ENCODE assay signal across 8 cellular contexts in the genomic region with DNA sequence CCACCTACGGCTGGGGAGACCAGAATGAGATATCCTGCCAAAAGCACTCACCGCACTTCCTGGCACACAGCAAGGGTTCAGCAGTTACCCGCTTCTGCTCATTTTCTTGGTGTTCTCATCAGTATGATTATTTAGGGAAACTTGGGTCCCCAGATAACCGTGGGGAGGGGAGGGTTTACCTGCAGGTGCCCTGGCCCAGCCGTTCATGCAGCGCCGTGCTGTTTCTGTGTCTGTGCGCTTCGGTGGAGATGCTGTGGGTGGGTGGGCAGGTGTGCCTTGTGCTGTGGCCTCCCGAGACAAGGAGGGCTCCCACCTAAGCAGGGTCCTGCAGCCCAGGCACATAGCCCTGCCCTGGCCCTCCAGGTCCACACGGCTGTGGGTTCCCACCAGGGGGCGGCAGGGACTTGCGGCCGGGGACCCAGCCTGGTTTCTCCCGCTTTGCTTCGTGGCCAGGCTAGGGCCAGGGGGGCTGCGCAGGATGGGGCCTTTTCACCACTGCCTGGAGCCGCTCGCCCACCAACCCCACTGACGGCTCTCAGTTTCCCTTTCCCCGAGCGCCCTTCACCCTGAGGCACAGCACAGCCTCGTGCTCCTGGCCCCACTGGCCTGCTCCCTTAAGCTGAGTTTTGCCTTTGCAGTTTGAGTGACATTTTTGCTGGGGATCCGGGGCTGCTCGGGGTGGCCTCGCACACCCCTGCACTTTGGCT.
DNase-seq lines count a peak whose midpoint lies in the region; ATAC-seq, FAIRE-seq and TF ChIP-seq lines count a peak whose summit lies in the region.

No MANE protein-coding gene starts in this region.

- H2AFZ ChIP-seq in astrocyte (ENCODE audit: low read depth, low read length): peak overlapping the region; percentile 26

- no peak overlapping the region for H3K9ac ChIP-seq in astrocyte (ENCODE audit: low read length)

- peaks cover 5% of the 10 kb centered on the region for H3K27me3 Mint-ChIP-seq in astrocyte (ENCODE audit: low read depth, unreplicated experiment)

- H3K36me3 ChIP-seq in astrocyte (ENCODE audit: insufficient read depth, low read length): no peaks in the 10 kb centered on the region

- ATAC-seq in HG02973 (IDR thresholded peaks at IDR 0.05; ENCODE audit: unreplicated experiment) (peak; percentile 38), HG03571 (IDR thresholded peaks at IDR 0.05; ENCODE audit: unreplicated experiment) (no peak)

- no peaks in the 10 kb centered on the region for H3K9me3 Mint-ChIP-seq in astrocyte (ENCODE audit: unreplicated experiment)

- TF ChIP-seq CTCF in GM12873 (IDR thresholded peaks at IDR 0.05; ENCODE audit: insufficient read depth, low read depth, low read length, missing control alignments) (peak; percentile 85), astrocyte (IDR thresholded peaks at IDR 0.05; ENCODE audit: insufficient read depth, low read depth, low read length) (peak; percentile 30)

- no peaks in the 10 kb centered on the region for H3K9me3 ChIP-seq in astrocyte (ENCODE audit: insufficient read depth, low read depth, low read length)

- H3K4me2 ChIP-seq in astrocyte (ENCODE audit: low read length): no peak overlapping the region

- DNase-seq in T-helper 2 cell (peak; percentile 44 to 60 (median 51)), astrocyte (ENCODE audit: low read depth) (no peak), iPS-NIHi7 (ENCODE audit: extremely low spot score) (peak; percentile 88), dedifferentiated amniotic fluid mesenchymal stem cell (ENCODE audit: extremely low spot score) (no peak)
- DNase-seq in stimulated activated CD4-positive, alpha-beta T cell treated with anti-CD3 and anti-CD28 coated beads, Interleukin-1b, Interleukin-23, amount 100 ng/mL, for 4 hours (ENCODE audit: low read depth in 2 of 2): peak; percentile 62 to 70

- no peaks in the 10 kb centered on the region for H3K4me1 Mint-ChIP-seq in astrocyte (ENCODE audit: low read depth, unreplicated experiment)

- no peaks in the 10 kb centered on the region for H3K79me2 ChIP-seq in astrocyte (ENCODE audit: insufficient read depth, low read length)

- FAIRE-seq in astrocyte (lab: Jason Lieb, UNC): no peak

- H3K27ac ChIP-seq in astrocyte (ENCODE audit: low read depth, low read length): no peak overlapping the region

- no peaks in the 10 kb centered on the region for H3K4me1 ChIP-seq in astrocyte (ENCODE audit: insufficient read depth, low read length)

- H3K27ac Mint-ChIP-seq in astrocyte (ENCODE audit: unreplicated experiment): no peak overlapping the region

- no peaks in the 10 kb centered on the region for H3K36me3 Mint-ChIP-seq in astrocyte (ENCODE audit: low read depth, unreplicated experiment)

- no peak overlapping the region for H3K4me3 Mint-ChIP-seq in astrocyte (ENCODE audit: unreplicated experiment)

- H3K27me3 ChIP-seq in astrocyte (ENCODE audit: insufficient read depth, low read length): no peaks in the 10 kb centered on the region

- H4K20me1 ChIP-seq in astrocyte (ENCODE audit: insufficient read depth, low read length): no peaks in the 10 kb centered on the region

- no peak overlapping the region for H3K4me3 ChIP-seq in astrocyte (ENCODE audit: insufficient read depth, low read depth, low read length)

Comparison
In these comparisons a context has a peak if more than half of its experiments do, and no peak if none do; other contexts are left out.
1. DNase-seq: peak in T-helper 2 cell (5 of 5), iPS-NIHi7 (single experiment) and stimulated activated CD4-positive, alpha-beta T cell treated with anti-CD3 and anti-CD28 coated beads, Interleukin-1b, Interleukin-23, amount 100 ng/mL, for 4 hours (2 of 2); none in astrocyte (single experiment) and dedifferentiated amniotic fluid mesenchymal stem cell (single experiment).